In genomic region chr6:150978631-150979030, GRCh38 we compare ENCODE assay signal across 17 cellular contexts.
A peak's percentile ranks its signal among the peaks of the same experiment; 100 is the strongest.
DNase-seq lines count a peak whose midpoint lies in the region; ATAC-seq, FAIRE-seq and TF ChIP-seq lines count a peak whose summit lies in the region.
"Had no signal": no experiment of that assay in that cellular context is flagged by ENCODE, and none has a peak within 500 bp of the region (broad histone marks: within the 10 kb centered on the region; RNA-seq: fewer than 3 reads in every experiment).

No MANE protein-coding gene starts in this region.

- H3K36me3 ChIP-seq in BLaER1 = peaks cover 71% of the 10 kb centered on the region
- peaks cover 8% of the 10 kb centered on the region for H3K36me3 ChIP-seq in bronchial epithelial cell (ENCODE audit: control insufficient read depth, insufficient read depth, low read length)

- FAIRE-seq in bronchial epithelial cell (lab: Jason Lieb, UNC) = peak; percentile 50
- FAIRE-seq: GM19239, H54 had no signal

- no peaks in the 10 kb centered on the region for H3K9me3 Mint-ChIP-seq in activated T-cell treated with anti-CD3 and anti-CD28 coated beads, Interleukin-2, amount 50 U/mL, for 72 hours
- H3K9me3 Mint-ChIP-seq: CD8-positive, alpha-beta memory T cell had no signal

- peaks cover 24% of the 10 kb centered on the region for H3K4me1 ChIP-seq in BLaER1
- H3K4me1 ChIP-seq: Caco-2 had no signal

- DNase-seq in NCI-H1417 (lab: John Stamatoyannopoulos, UW) (peak in 2 of 3 experiments; percentile 51 to 83), NCI-H1417 treated with DMSO at 0.1 percent for 48 hours (lab: John Stamatoyannopoulos, UW) (no peak), NCI-H2227 (lab: John Stamatoyannopoulos, UW; ENCODE audit: unreplicated experiment) (peak; percentile 28), bronchial epithelial cell (ENCODE audit: low read depth) (no peak), NK-92 (lab: John Stamatoyannopoulos, UW; ENCODE audit: unreplicated experiment) (no peak)
- DNase-seq in activated T-cell treated with anti-CD3 and anti-CD28 coated beads, Interleukin-2, amount 50 U/mL, for 72 hours = no peak
- DNase-seq: Caco-2; CD8-positive, alpha-beta memory T cell; DND-41; GF-D8 had no signal

- H3K4me3 Mint-ChIP-seq in activated T-cell treated with anti-CD3 and anti-CD28 coated beads, Interleukin-2, amount 50 U/mL, for 72 hours = no peak overlapping the region
- H3K4me3 Mint-ChIP-seq: CD8-positive, alpha-beta memory T cell had no signal

- no peak for TF ChIP-seq CTCF in bronchial epithelial cell (IDR thresholded peaks at IDR 0.05; ENCODE audit: insufficient read depth, low read length, severe bottlenecking)

- H3K27ac ChIP-seq in BLaER1 = no peak overlapping the region
- H3K27ac ChIP-seq: 22Rv1, HL-60 had no signal

- no peaks in the 10 kb centered on the region for H3K27me3 ChIP-seq in BLaER1
- no peaks in the 10 kb centered on the region for H3K27me3 ChIP-seq in bronchial epithelial cell (ENCODE audit: control insufficient read depth, insufficient read depth, low read length)

- H3K9ac ChIP-seq in BLaER1 = no peak overlapping the region

- no peaks in the 10 kb centered on the region for H3K9me3 ChIP-seq in BLaER1
- H3K9me3 ChIP-seq: Caco-2 had no signal

- no peaks in the 10 kb centered on the region for H3K4me1 Mint-ChIP-seq in activated T-cell treated with anti-CD3 and anti-CD28 coated beads, Interleukin-2, amount 50 U/mL, for 72 hours (ENCODE audit: low read depth)

- peaks cover 2 to 24% of the 10 kb centered on the region in 2 donors for H3K36me3 Mint-ChIP-seq in activated T-cell treated with anti-CD3 and anti-CD28 coated beads, Interleukin-2, amount 50 U/mL, for 72 hours (ENCODE audit: insufficient read depth in 2 of 2)

- no peak for ATAC-seq in GM21737 (IDR thresholded peaks at IDR 0.05; ENCODE audit: unreplicated experiment)
- no peak for ATAC-seq in activated T-cell treated with anti-CD3 and anti-CD28 coated beads, Interleukin-2, amount 50 U/mL, for 72 hours (replicated peaks in 1 of 2)
- ATAC-seq: HCT116 had no signal

- H3K27me3 Mint-ChIP-seq in activated T-cell treated with anti-CD3 and anti-CD28 coated beads, Interleukin-2, amount 50 U/mL, for 72 hours (ENCODE audit: low read depth) = no peaks in the 10 kb centered on the region
- H3K27me3 Mint-ChIP-seq: CD8-positive, alpha-beta memory T cell had no signal

- no peaks in the 10 kb centered on the region for H4K20me1 ChIP-seq in BLaER1

- no peak overlapping the region for H3K27ac Mint-ChIP-seq in activated T-cell treated with anti-CD3 and anti-CD28 coated beads, Interleukin-2, amount 50 U/mL, for 72 hours
- H3K27ac Mint-ChIP-seq: CD8-positive, alpha-beta memory T cell had no signal

- H3K4me2 ChIP-seq in BLaER1 = peak overlapping the region; percentile 3; the same call in 1 of the 2 replicates

- H3K4me3 ChIP-seq in BLaER1 (no peak overlapping the region), bronchial epithelial cell (ENCODE audit: low read depth, low read length) (no peak overlapping the region)

Comparison
In these comparisons a context has a peak if more than half of its experiments do, and no peak if none do; other contexts are left out.
1. DNase-seq: peak in NCI-H1417 (2 of 3) and NCI-H2227 (single experiment); none in NCI-H1417 treated with DMSO at 0.1 percent for 48 hours (single experiment), bronchial epithelial cell (single experiment), NK-92 (single experiment) and activated T-cell treated with anti-CD3 and anti-CD28 coated beads, Interleukin-2, amount 50 U/mL, for 72 hours (0 of 2).